Comparison of ENCODE assay signal across 8 cellular contexts in genomic region chr14:55438066-55438683, GRCh38. TPM values are rescaled to one million over a fixed set of nuclear protein-coding genes. Genes with fewer than 3 reads are reported as not detected.
A peak's percentile ranks its signal among the peaks of the same experiment; 100 is the strongest.
DNase-seq lines count a peak whose midpoint lies in the region; ATAC-seq and TF ChIP-seq lines count a peak whose summit lies in the region.

No MANE protein-coding gene starts in this region.

- no peak overlapping the region for H4K5ac ChIP-seq in mesendoderm (ENCODE audit: low read length)

- no peaks in the 10 kb centered on the region for H3K27me3 ChIP-seq in mesendoderm (ENCODE audit: insufficient read depth, low read length, poor library complexity)

- no peak overlapping the region for H2BK5ac ChIP-seq in mesendoderm (ENCODE audit: low read length)

- H3K9ac ChIP-seq in mesendoderm (ENCODE audit: low read length) = no peak overlapping the region

- H3K56ac ChIP-seq in mesendoderm (ENCODE audit: low read length) = no peak overlapping the region

- H3K4me2 ChIP-seq in mesendoderm (ENCODE audit: low read length) = no peak overlapping the region

- no peak overlapping the region for H3K27ac Mint-ChIP-seq in natural killer cell

- no peaks in the 10 kb centered on the region for H3K36me3 ChIP-seq in mesendoderm (ENCODE audit: control insufficient read depth, insufficient read depth, low read length)

- no peak overlapping the region for H2AK5ac ChIP-seq in mesendoderm (ENCODE audit: low read length)

- H4K8ac ChIP-seq in mesendoderm (ENCODE audit: low read depth, low read length) = no peak overlapping the region

- no peaks in the 10 kb centered on the region for H3K79me2 ChIP-seq in mesendoderm (ENCODE audit: control insufficient read depth, insufficient read depth, low read length)

- H2BK120ac ChIP-seq in mesendoderm (ENCODE audit: low read depth, low read length) = no peak overlapping the region

- no peaks in the 10 kb centered on the region for H3K79me1 ChIP-seq in mesendoderm (ENCODE audit: low read length)

- no peaks in the 10 kb centered on the region for H3K9me3 Mint-ChIP-seq in natural killer cell

- H3K4me3 Mint-ChIP-seq in natural killer cell = no peak overlapping the region

- H3K4me1 ChIP-seq in mesendoderm (ENCODE audit: control insufficient read depth, low read depth, low read length) = peaks cover 1% of the 10 kb centered on the region

- WGBS in mesendoderm (ENCODE audit: extremely low coverage, insufficient coverage, low lambda C conversion rate) = no CpG with 5 or more reads among the region's 10 CpGs

- H2BK15ac ChIP-seq in mesendoderm (replicated peaks; ENCODE audit: low read depth) = no peak overlapping the region

- H3K36me3 Mint-ChIP-seq in natural killer cell = no peaks in the 10 kb centered on the region

- H3K4me1 Mint-ChIP-seq in natural killer cell = peaks cover 9 to 15% of the 10 kb centered on the region in 2 donors

- H3K4ac ChIP-seq in mesendoderm (ENCODE audit: low read depth, low read length) = no peak overlapping the region

- H3K23ac ChIP-seq in mesendoderm (ENCODE audit: low read length) = no peak overlapping the region

- no peak for TF ChIP-seq CTCF in natural killer cell (IDR thresholded peaks at IDR 0.05)
- no peak for TF ChIP-seq CTCF in omental fat pad (IDR thresholded peaks at IDR 0.05)

- DNase-seq in DMS114 treated with DMSO at 0.1 percent for 48 hours (lab: John Stamatoyannopoulos, UW; ENCODE audit: unreplicated experiment) (peak; percentile 38), NCI-H748 (lab: John Stamatoyannopoulos, UW; ENCODE audit: unreplicated experiment) (peak; percentile 74), cerebellar cortex (ENCODE audit: low spot score) (peak; percentile 55), mesendoderm (peak; percentile 52), natural killer cell (no peak), posterior vena cava (ENCODE audit: low spot score) (no peak), omental fat pad (ENCODE audit: low spot score) (no peak)

- H3K4me3 ChIP-seq in mesendoderm (ENCODE audit: low read length) = no peak overlapping the region

- H3K27me3 Mint-ChIP-seq in natural killer cell (ENCODE audit: low read depth in 2 of 2) = peaks cover 0 to 6% of the 10 kb centered on the region in 2 donors

- no peak overlapping the region for H3K27ac ChIP-seq in mesendoderm (ENCODE audit: low read depth, low read length)

- intact Hi-C loops in natural killer cell (cut with micrococcal nuclease) (no loop called here), posterior vena cava (cut with DNase I) (no loop called here)

- ATAC-seq in HG03159 (IDR thresholded peaks at IDR 0.05; ENCODE audit: unreplicated experiment) = peak; percentile 53
- no peak for ATAC-seq in natural killer cell
- no peak for ATAC-seq in omental fat pad (ENCODE audit: low FRiP score)

- no peak overlapping the region for H3K18ac ChIP-seq in mesendoderm (ENCODE audit: low read length)

RNA-seq across cellular contexts. Expression of gene TBPL2, which starts 2.2 kb away (rescaled TPM):
- 0.03 TPM for polyA plus RNA-seq in mesendoderm (2013, experiment 1 of 2)
- 0.06 TPM for polyA plus RNA-seq in mesendoderm (2013, experiment 2 of 2)
- not detected for total RNA-seq in natural killer cell
- total RNA-seq in posterior vena cava = not detected
- not detected for total RNA-seq in omental fat pad

RNA-seq across cellular contexts. Expression of gene ATG14, which starts 26.5 kb away (rescaled TPM):
- polyA plus RNA-seq in mesendoderm (2013, experiment 1 of 2) = 6.5 TPM
- polyA plus RNA-seq in mesendoderm (2013, experiment 2 of 2) = 6.7 TPM
- total RNA-seq in natural killer cell = 10 to 100 TPM; 18.1 to 23.1 (median 20.5) TPM
- total RNA-seq in posterior vena cava = 1 to 10 TPM; 8.8 to 9.8 TPM
- total RNA-seq in omental fat pad = 10 to 100 TPM in 1 of 4 donors, 1 to 10 TPM in 3; 7.3 to 14.8 (median 8.0) TPM

Comparison
In these comparisons a context has a peak if more than half of its experiments do, and no peak if none do; other contexts are left out.
1. DNase-seq: peak in DMS114 treated with DMSO at 0.1 percent for 48 hours (single experiment), NCI-H748 (single experiment), cerebellar cortex (single experiment) and mesendoderm (single experiment); none in natural killer cell (single experiment), posterior vena cava (single experiment) and omental fat pad (single experiment).